2 cellular contexts compared by ENCODE assay signal in the genomic region with DNA sequence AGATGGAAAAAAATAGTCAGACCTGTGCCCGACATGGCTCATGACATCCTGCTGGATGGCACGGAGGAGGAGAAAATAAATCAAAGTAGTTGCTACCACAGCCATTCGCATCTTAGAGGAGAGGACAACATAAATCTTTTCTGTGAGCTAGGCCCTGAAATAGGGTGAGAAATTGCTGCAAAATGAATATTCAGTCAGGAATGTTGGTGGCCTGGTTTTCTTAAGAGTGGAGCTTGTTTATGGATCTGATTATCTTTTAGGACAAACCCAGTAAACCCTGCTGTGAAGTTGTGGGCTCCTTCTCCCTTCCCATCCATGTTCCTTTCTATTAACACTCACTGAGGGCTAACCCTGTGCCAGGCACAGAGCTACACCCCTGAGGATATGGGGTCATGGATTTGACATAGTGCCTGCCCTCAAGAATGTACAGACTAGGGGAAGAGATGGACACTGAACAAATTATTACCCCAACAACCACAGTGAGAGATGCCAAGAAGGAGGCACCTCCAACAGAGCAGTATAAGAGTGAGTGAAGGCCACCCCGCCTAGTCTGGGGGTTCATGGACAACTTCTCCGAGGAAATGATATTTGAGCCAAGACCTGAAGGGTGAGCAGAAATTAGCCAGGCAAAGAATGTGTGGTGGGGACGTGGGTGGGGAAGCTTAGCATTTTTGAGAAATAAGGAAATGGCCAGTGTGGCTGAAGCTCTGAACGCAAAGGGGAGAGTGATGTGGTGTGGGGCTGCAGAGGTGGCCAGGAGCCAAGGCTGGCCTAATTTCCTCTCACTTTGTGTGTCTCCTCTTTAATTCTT.
TF ChIP-seq lines count a peak whose summit lies in the region.

No MANE protein-coding gene starts in this region.

TF ChIP-seq in HepG2, 621 proteins besides CTCF, POLR2A, EP300 and RAD21:
- TF ChIP-seq RBM39 (IDR thresholded peaks at IDR 0.05; ENCODE audit: low read depth, low read length, poor library complexity, severe bottlenecking) (no peak), SIX4 (CRISPR knock-in tag; IDR thresholded peaks at IDR 0.05) (no peak), ZNF772 (CRISPR knock-in tag; IDR thresholded peaks at IDR 0.05) (no peak), U2AF1 (optimal IDR thresholded peaks at IDR 0.05; ENCODE audit: low read depth, low read length) (no peak), IKZF1 (IDR thresholded peaks at IDR 0.05) (no peak), ZNF20 (CRISPR knock-in tag; IDR thresholded peaks at IDR 0.05) (no peak)
- TF ChIP-seq, protein P1, sequence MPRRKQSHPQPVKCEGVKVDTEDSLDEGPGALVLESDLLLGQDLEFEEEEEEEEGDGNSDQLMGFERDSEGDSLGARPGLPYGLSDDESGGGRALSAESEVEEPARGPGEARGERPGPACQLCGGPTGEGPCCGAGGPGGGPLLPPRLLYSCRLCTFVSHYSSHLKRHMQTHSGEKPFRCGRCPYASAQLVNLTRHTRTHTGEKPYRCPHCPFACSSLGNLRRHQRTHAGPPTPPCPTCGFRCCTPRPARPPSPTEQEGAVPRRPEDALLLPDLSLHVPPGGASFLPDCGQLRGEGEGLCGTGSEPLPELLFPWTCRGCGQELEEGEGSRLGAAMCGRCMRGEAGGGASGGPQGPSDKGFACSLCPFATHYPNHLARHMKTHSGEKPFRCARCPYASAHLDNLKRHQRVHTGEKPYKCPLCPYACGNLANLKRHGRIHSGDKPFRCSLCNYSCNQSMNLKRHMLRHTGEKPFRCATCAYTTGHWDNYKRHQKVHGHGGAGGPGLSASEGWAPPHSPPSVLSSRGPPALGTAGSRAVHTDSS (CRISPR knock-in tag; conservative IDR thresholded peaks at IDR 0.05): no peak
- TF ChIP-seq, protein P2, sequence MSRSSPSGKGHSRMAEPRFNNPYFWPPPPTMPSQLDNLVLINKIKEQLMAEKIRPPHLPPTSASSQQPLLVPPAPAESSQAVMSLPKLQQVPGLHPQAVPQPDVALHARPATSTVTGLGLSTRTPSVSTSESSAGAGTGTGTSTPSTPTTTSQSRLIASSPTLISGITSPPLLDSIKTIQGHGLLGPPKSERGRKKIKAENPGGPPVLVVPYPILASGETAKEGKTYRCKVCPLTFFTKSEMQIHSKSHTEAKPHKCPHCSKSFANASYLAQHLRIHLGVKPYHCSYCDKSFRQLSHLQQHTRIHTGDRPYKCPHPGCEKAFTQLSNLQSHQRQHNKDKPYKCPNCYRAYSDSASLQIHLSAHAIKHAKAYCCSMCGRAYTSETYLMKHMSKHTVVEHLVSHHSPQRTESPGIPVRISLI (CRISPR knock-in tag; IDR thresholded peaks at IDR 0.05; ENCODE audit: borderline replicate concordance): no peak

TF ChIP-seq in GM12878, 131 proteins besides CTCF, POLR2A, EP300 and RAD21 (continues in another document):
- TF ChIP-seq DPF2 (IDR thresholded peaks at IDR 0.05) (0 out of 2 replicates have a peak, but pooled peaks have one; percentile 43), BCL11A (IDR thresholded peaks at IDR 0.05; ENCODE audit: low read depth, low read length) (peak; percentile 65; the same call in 1 of the 2 replicates), IKZF2 (IDR thresholded peaks at IDR 0.05) (peak; percentile 15 to 44; a peak in 2 of 4 replicates), HDAC2 (IDR thresholded peaks at IDR 0.05) (no peak), LARP7 (IDR thresholded peaks at IDR 0.05) (no peak), FOS (IDR thresholded peaks at IDR 0.05; ENCODE audit: borderline replicate concordance, extremely low read depth, insufficient read length) (no peak), NR2C2 (IDR thresholded peaks at IDR 0.05; ENCODE audit: borderline replicate concordance, control insufficient read depth, insufficient read length, low read depth) (no peak), SUPT20H (IDR thresholded peaks at IDR 0.05; ENCODE audit: borderline replicate concordance, control insufficient read depth, low read depth, low read length) (no peak), POLR2AphosphoS5 (IDR thresholded peaks at IDR 0.05; ENCODE audit: low read length) (no peak), ZNF24 (IDR thresholded peaks at IDR 0.05) (no peak), NFXL1 (IDR thresholded peaks at IDR 0.05; ENCODE audit: borderline replicate concordance) (no peak), CEBPB (IDR thresholded peaks at IDR 0.05; ENCODE audit: borderline replicate concordance in 1 of 2, low read depth in 2 of 2, low read length in 2 of 2) (no peak), MTA2 (IDR thresholded peaks at IDR 0.05; ENCODE audit: low read depth) (peak; percentile 59; the same call in 1 of the 2 replicates), NFIC (IDR thresholded peaks at IDR 0.05; ENCODE audit: low read depth, low read length) (peak; percentile 41; the same call in 1 of the 2 replicates), NFYA (IDR thresholded peaks at IDR 0.05; ENCODE audit: borderline replicate concordance, low read depth, low read length) (no peak), RAD51 (IDR thresholded peaks at IDR 0.05) (no peak), NR2F1 (conservative IDR thresholded peaks at IDR 0.05) (peak; percentile 14; the same call in 1 of the 2 replicates), BMI1 (IDR thresholded peaks at IDR 0.05; ENCODE audit: borderline replicate concordance) (no peak), SREBF1 (IDR thresholded peaks at IDR 0.05; ENCODE audit: low read length) (no peak), SIN3A (IDR thresholded peaks at IDR 0.05; ENCODE audit: low read depth, low read length) (no peak), PAX8 (IDR thresholded peaks at IDR 0.05) (no peak), RUNX3 (IDR thresholded peaks at IDR 0.05; ENCODE audit: low read length) (peak; percentile 84), FOXK2 (IDR thresholded peaks at IDR 0.05) (no peak), HDAC6 (IDR thresholded peaks at IDR 0.05; ENCODE audit: unreplicated experiment) (no peak), EGR1 (IDR thresholded peaks at IDR 0.05; ENCODE audit: borderline replicate concordance in 1 of 2, low read depth in 2 of 2, low read length in 2 of 2) (peak in 1 of 2 experiments; percentile 74; a peak in 1 of 3 replicates), ZNF217 (IDR thresholded peaks at IDR 0.05) (no peak), YBX1 (IDR thresholded peaks at IDR 0.05) (no peak), TAF1 (IDR thresholded peaks at IDR 0.05; ENCODE audit: borderline replicate concordance, low read depth, low read length) (no peak), ATF7 (IDR thresholded peaks at IDR 0.05; ENCODE audit: low read depth) (no peak), ZNF207 (IDR thresholded peaks at IDR 0.05; ENCODE audit: borderline replicate concordance) (no peak), TBL1XR1 (IDR thresholded peaks at IDR 0.05; ENCODE audit: low read depth, low read length) (no peak), TARDBP (IDR thresholded peaks at IDR 0.05; ENCODE audit: borderline replicate concordance) (no peak), SIX5 (IDR thresholded peaks at IDR 0.05; ENCODE audit: low read depth, low read length, severe bottlenecking) (no peak)
- TF ChIP-seq, protein P3, sequence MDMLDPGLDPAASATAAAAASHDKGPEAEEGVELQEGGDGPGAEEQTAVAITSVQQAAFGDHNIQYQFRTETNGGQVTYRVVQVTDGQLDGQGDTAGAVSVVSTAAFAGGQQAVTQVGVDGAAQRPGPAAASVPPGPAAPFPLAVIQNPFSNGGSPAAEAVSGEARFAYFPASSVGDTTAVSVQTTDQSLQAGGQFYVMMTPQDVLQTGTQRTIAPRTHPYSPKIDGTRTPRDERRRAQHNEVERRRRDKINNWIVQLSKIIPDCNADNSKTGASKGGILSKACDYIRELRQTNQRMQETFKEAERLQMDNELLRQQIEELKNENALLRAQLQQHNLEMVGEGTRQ (IDR thresholded peaks at IDR 0.05; ENCODE audit: borderline replicate concordance, low read depth, low read length): no peak
- TF ChIP-seq, protein P4, sequence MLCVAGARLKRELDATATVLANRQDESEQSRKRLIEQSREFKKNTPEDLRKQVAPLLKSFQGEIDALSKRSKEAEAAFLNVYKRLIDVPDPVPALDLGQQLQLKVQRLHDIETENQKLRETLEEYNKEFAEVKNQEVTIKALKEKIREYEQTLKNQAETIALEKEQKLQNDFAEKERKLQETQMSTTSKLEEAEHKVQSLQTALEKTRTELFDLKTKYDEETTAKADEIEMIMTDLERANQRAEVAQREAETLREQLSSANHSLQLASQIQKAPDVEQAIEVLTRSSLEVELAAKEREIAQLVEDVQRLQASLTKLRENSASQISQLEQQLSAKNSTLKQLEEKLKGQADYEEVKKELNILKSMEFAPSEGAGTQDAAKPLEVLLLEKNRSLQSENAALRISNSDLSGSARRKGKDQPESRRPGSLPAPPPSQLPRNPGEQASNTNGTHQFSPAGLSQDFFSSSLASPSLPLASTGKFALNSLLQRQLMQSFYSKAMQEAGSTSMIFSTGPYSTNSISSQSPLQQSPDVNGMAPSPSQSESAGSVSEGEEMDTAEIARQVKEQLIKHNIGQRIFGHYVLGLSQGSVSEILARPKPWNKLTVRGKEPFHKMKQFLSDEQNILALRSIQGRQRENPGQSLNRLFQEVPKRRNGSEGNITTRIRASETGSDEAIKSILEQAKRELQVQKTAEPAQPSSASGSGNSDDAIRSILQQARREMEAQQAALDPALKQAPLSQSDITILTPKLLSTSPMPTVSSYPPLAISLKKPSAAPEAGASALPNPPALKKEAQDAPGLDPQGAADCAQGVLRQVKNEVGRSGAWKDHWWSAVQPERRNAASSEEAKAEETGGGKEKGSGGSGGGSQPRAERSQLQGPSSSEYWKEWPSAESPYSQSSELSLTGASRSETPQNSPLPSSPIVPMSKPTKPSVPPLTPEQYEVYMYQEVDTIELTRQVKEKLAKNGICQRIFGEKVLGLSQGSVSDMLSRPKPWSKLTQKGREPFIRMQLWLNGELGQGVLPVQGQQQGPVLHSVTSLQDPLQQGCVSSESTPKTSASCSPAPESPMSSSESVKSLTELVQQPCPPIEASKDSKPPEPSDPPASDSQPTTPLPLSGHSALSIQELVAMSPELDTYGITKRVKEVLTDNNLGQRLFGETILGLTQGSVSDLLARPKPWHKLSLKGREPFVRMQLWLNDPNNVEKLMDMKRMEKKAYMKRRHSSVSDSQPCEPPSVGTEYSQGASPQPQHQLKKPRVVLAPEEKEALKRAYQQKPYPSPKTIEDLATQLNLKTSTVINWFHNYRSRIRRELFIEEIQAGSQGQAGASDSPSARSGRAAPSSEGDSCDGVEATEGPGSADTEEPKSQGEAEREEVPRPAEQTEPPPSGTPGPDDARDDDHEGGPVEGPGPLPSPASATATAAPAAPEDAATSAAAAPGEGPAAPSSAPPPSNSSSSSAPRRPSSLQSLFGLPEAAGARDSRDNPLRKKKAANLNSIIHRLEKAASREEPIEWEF (IDR thresholded peaks at IDR 0.05; ENCODE audit: insufficient replicate concordance, low read depth, low read length): no peak
- TF ChIP-seq, protein P5, sequence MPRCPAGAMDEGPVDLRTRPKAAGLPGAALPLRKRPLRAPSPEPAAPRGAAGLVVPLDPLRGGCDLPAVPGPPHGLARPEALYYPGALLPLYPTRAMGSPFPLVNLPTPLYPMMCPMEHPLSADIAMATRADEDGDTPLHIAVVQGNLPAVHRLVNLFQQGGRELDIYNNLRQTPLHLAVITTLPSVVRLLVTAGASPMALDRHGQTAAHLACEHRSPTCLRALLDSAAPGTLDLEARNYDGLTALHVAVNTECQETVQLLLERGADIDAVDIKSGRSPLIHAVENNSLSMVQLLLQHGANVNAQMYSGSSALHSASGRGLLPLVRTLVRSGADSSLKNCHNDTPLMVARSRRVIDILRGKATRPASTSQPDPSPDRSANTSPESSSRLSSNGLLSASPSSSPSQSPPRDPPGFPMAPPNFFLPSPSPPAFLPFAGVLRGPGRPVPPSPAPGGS (IDR thresholded peaks at IDR 0.05; ENCODE audit: borderline replicate concordance, insufficient read depth, low read depth, low read length, poor library complexity, severe bottlenecking): peak; percentile 40
- TF ChIP-seq, protein P6, sequence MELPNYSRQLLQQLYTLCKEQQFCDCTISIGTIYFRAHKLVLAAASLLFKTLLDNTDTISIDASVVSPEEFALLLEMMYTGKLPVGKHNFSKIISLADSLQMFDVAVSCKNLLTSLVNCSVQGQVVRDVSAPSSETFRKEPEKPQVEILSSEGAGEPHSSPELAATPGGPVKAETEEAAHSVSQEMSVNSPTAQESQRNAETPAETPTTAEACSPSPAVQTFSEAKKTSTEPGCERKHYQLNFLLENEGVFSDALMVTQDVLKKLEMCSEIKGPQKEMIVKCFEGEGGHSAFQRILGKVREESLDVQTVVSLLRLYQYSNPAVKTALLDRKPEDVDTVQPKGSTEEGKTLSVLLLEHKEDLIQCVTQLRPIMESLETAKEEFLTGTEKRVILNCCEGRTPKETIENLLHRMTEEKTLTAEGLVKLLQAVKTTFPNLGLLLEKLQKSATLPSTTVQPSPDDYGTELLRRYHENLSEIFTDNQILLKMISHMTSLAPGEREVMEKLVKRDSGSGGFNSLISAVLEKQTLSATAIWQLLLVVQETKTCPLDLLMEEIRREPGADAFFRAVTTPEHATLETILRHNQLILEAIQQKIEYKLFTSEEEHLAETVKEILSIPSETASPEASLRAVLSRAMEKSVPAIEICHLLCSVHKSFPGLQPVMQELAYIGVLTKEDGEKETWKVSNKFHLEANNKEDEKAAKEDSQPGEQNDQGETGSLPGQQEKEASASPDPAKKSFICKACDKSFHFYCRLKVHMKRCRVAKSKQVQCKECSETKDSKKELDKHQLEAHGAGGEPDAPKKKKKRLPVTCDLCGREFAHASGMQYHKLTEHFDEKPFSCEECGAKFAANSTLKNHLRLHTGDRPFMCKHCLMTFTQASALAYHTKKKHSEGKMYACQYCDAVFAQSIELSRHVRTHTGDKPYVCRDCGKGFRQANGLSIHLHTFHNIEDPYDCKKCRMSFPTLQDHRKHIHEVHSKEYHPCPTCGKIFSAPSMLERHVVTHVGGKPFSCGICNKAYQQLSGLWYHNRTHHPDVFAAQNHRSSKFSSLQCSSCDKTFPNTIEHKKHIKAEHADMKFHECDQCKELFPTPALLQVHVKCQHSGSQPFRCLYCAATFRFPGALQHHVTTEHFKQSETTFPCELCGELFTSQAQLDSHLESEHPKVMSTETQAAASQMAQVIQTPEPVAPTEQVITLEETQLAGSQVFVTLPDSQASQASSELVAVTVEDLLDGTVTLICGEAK (IDR thresholded peaks at IDR 0.05; ENCODE audit: borderline replicate concordance): no peak
- TF ChIP-seq, protein P7, sequence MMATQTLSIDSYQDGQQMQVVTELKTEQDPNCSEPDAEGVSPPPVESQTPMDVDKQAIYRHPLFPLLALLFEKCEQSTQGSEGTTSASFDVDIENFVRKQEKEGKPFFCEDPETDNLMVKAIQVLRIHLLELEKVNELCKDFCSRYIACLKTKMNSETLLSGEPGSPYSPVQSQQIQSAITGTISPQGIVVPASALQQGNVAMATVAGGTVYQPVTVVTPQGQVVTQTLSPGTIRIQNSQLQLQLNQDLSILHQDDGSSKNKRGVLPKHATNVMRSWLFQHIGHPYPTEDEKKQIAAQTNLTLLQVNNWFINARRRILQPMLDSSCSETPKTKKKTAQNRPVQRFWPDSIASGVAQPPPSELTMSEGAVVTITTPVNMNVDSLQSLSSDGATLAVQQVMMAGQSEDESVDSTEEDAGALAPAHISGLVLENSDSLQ (IDR thresholded peaks at IDR 0.05): no peak
- TF ChIP-seq, protein P8, sequence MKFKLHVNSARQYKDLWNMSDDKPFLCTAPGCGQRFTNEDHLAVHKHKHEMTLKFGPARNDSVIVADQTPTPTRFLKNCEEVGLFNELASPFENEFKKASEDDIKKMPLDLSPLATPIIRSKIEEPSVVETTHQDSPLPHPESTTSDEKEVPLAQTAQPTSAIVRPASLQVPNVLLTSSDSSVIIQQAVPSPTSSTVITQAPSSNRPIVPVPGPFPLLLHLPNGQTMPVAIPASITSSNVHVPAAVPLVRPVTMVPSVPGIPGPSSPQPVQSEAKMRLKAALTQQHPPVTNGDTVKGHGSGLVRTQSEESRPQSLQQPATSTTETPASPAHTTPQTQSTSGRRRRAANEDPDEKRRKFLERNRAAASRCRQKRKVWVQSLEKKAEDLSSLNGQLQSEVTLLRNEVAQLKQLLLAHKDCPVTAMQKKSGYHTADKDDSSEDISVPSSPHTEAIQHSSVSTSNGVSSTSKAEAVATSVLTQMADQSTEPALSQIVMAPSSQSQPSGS (IDR thresholded peaks at IDR 0.05; ENCODE audit: low read length): peak; percentile 41; the same call in 1 of the 2 replicates
